Comparison of ENCODE assay signal across 2 cellular contexts in the genomic region with DNA sequence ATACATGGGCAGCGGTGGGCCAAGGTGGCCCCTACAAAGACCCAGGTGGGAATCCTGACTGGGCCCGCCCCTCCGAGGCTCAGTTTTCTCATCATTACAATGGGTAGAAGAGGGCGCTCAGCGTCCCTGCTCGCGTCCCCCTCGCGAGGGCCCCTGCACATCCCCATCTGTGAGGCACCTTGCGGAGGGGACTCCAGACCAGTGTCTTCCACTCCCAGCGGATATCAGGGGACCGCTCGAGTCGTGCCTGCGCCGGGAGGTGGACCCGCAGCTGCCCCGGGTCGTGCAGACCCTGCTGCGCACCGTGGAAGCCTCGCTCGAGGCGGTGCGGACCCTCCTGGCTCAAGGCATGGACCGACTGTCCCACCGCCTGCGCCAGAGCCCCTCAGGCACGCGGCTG.
TF ChIP-seq lines count a peak whose summit lies in the region.

No MANE protein-coding gene starts in this region.

TF ChIP-seq in HEK293, 187 proteins besides CTCF, POLR2A, EP300 and RAD21:
- TF ChIP-seq ZNF341 (tag by site-specific recombination; IDR thresholded peaks at IDR 0.05; ENCODE audit: low read depth) (no peak), ZNF555 (tag by site-specific recombination; conservative IDR thresholded peaks at IDR 0.05) (no peak), ZNF501 (tag by site-specific recombination; IDR thresholded peaks at IDR 0.05) (no peak), ZSCAN30 (tag by site-specific recombination; IDR thresholded peaks at IDR 0.05) (0 out of 2 replicates have a peak, but pooled peaks have one; percentile 14), SCRT1 (tag by site-specific recombination; IDR thresholded peaks at IDR 0.05; ENCODE audit: borderline replicate concordance) (no peak), ZBTB7A (tag by site-specific recombination; IDR thresholded peaks at IDR 0.05; ENCODE audit: low read depth) (no peak), ZFHX2 (tag by site-specific recombination; conservative IDR thresholded peaks at IDR 0.05) (0 out of 2 replicates have a peak, but pooled peaks have one; percentile 10)
- TF ChIP-seq, protein P1, sequence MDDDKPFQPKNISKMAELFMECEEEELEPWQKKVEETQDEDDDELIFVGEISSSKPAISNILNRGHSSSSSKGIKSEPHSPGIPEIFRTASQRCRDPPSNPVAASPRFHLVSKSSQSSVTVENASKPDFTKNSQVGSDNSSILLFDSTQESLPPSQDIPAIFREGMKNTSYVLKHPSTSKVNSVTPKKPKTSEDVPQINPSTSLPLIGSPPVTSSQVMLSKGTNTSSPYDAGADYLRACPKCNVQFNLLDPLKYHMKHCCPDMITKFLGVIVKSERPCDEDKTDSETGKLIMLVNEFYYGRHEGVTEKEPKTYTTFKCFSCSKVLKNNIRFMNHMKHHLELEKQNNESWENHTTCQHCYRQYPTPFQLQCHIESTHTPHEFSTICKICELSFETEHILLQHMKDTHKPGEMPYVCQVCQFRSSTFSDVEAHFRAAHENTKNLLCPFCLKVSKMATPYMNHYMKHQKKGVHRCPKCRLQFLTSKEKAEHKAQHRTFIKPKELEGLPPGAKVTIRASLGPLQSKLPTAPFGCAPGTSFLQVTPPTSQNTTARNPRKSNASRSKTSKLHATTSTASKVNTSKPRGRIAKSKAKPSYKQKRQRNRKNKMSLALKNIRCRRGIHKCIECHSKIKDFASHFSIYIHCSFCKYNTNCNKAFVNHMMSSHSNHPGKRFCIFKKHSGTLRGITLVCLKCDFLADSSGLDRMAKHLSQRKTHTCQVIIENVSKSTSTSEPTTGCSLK (tag by site-specific recombination; IDR thresholded peaks at IDR 0.05): no peak

TF ChIP-seq in H1, 55 proteins besides CTCF, POLR2A, EP300 and RAD21:
- 0 out of 2 replicates have a peak, but pooled peaks have one; percentile 13 for TF ChIP-seq RBBP5 (IDR thresholded peaks at IDR 0.05; ENCODE audit: borderline replicate concordance, low read depth, low read length)
- no peak for TF ChIP-seq POU5F1 (IDR thresholded peaks at IDR 0.05; ENCODE audit: low read depth, low read length)
- peak; percentile 83; the same call in 1 of the 2 replicates for TF ChIP-seq KDM1A (IDR thresholded peaks at IDR 0.05; ENCODE audit: borderline replicate concordance, low read length)
- 0 out of 2 replicates have a peak, but pooled peaks have one; percentile 0 for TF ChIP-seq SP1 (IDR thresholded peaks at IDR 0.05; ENCODE audit: low read depth, low read length)
